In genomic region chr5:74026310-74026709, GRCh38 we compare ENCODE assay signal across 1 cellular context.
TF ChIP-seq lines count a peak whose summit lies in the region.

No MANE protein-coding gene starts in this region.

TF ChIP-seq in HepG2, 621 proteins besides CTCF, POLR2A, EP300 and RAD21 (continued from another document):
- no peak for TF ChIP-seq ZNF562 (CRISPR knock-in tag; IDR thresholded peaks at IDR 0.05; ENCODE audit: borderline replicate concordance)
- no peak for TF ChIP-seq ZNF672 (CRISPR knock-in tag; IDR thresholded peaks at IDR 0.05)
- no peak for TF ChIP-seq SP1 (IDR thresholded peaks at IDR 0.05)
- TF ChIP-seq SP1 (CRISPR knock-in tag; IDR thresholded peaks at IDR 0.05): no peak
- peak; percentile 12; the same call in 1 of the 2 replicates for TF ChIP-seq STAG1 (CRISPR knock-in tag; IDR thresholded peaks at IDR 0.05)
- no peak for TF ChIP-seq AGO2 (optimal IDR thresholded peaks at IDR 0.05; ENCODE audit: low read depth, low read length)
TF ChIP-seq in HepG2: peak in this region for 1.
